ENCODE assay signal across 9 cellular contexts in genomic region chr2:101704816-101705565, GRCh38. TPM values are rescaled to one million over a fixed set of nuclear protein-coding genes. Genes with fewer than 3 reads are reported as not detected.
A peak's percentile ranks its signal among the peaks of the same experiment; 100 is the strongest.
DNase-seq lines count a peak whose midpoint lies in the region; ATAC-seq, FAIRE-seq and TF ChIP-seq lines count a peak whose summit lies in the region.
"Had no signal": no experiment of that assay in that cellular context is flagged by ENCODE, and none has a peak within 500 bp of the region (broad histone marks: within the 10 kb centered on the region; RNA-seq: fewer than 3 reads in every experiment).

No MANE protein-coding gene starts in this region.

- H3K4me3 Mint-ChIP-seq in nephron = no peak overlapping the region

- no peaks in the 10 kb centered on the region for H3K27me3 Mint-ChIP-seq in nephron (ENCODE audit: low read depth)

- no peaks in the 10 kb centered on the region for H3K9me3 Mint-ChIP-seq in nephron

- peak overlapping the region; percentile 70 for H3K4me2 ChIP-seq in BLaER1
- peak overlapping the region; percentile 31 for H3K4me2 ChIP-seq in mammary epithelial cell (ENCODE audit: insufficient read depth, low read depth, low read length)

- peaks cover 56% of the 10 kb centered on the region for H3K36me3 ChIP-seq in BLaER1
- H3K36me3 ChIP-seq in mammary epithelial cell (ENCODE audit: insufficient read depth, low read length) = peaks cover 16% of the 10 kb centered on the region
- no peaks in the 10 kb centered on the region for H3K36me3 ChIP-seq in ascending aorta

- H4K20me1 ChIP-seq in BLaER1 (peaks cover 100% of the 10 kb centered on the region), mammary epithelial cell (ENCODE audit: insufficient read depth, low read length) (peaks cover 2% of the 10 kb centered on the region)

- FAIRE-seq in D721Med (lab: Jason Lieb, UNC) = no peak

- peak overlapping the region in 2 of 3 experiments; percentile 34 to 43 for H3K27ac Mint-ChIP-seq in nephron

- peak; percentile 89 for DNase-seq in LHCN-M2 (ENCODE audit: low read depth)
- no peak for DNase-seq in mammary epithelial cell
- DNase-seq in ascending aorta (ENCODE audit: low spot score in 2 of 2) = no peak
- DNase-seq in D721Med (ENCODE audit: insufficient read length, low spot score) = no peak
- no peak for DNase-seq in stimulated activated CD4-positive, alpha-beta T cell treated with anti-CD3 and anti-CD28 coated beads, Interleukin-15, amount 100 ng/mL, for 24 hours
- DNase-seq: DMS79 treated with DMSO at 0.1 percent for 48 hours had no signal

- in situ Hi-C loops in mammary epithelial cell (cut with MboI; ENCODE audit: low sequenced_read_pairs in 2 of 2) = no loop called here

- peaks cover 57% of the 10 kb centered on the region for H3K4me1 Mint-ChIP-seq in nephron

- CTCF ChIA-PET in mammary epithelial cell (lab: Charles Lee; ENCODE audit: low non-redundant PET) = no interaction called here

- peaks cover 99% of the 10 kb centered on the region for H3K79me2 ChIP-seq in mammary epithelial cell (ENCODE audit: insufficient read depth, low read length)

- no peaks in the 10 kb centered on the region for H3K27me3 ChIP-seq in BLaER1
- no peaks in the 10 kb centered on the region for H3K27me3 ChIP-seq in mammary epithelial cell (ENCODE audit: insufficient read depth, low read length)
- H3K27me3 ChIP-seq in ascending aorta = no peaks in the 10 kb centered on the region

- ATAC-seq in GM21367 (IDR thresholded peaks at IDR 0.05; ENCODE audit: unreplicated experiment) = no peak

- TF ChIP-seq CTCF in mammary epithelial cell (conservative IDR thresholded peaks at IDR 0.05 in 1 of 2, IDR thresholded peaks at IDR 0.05 in 1 of 2; ENCODE audit: extremely low read depth in 1 of 2, insufficient read depth in 1 of 2, low read depth in 1 of 2, low read length in 2 of 2) (no peak), nephron (IDR thresholded peaks at IDR 0.05; ENCODE audit: unreplicated experiment in 3 of 3) (no peak), ascending aorta (IDR thresholded peaks at IDR 0.05) (no peak), D721Med (IDR thresholded peaks at IDR 0.05; ENCODE audit: insufficient read depth, missing control alignments) (no peak)

- no TSS peak for BruUV-seq in mammary epithelial cell (replicated peaks; lab: Mats Ljungman, UMichigan)

- intact Hi-C loops in mammary epithelial cell (cut with micrococcal nuclease) = no loop called here
- intact Hi-C loops in ascending aorta (cut with DNase I) = no loop called here

- dilution Hi-C loops in mammary epithelial cell (cut with HindIII; ENCODE audit: low sequenced_read_pairs) = no loop called here

- H3K4me3 ChIP-seq in BLaER1 (no peak overlapping the region), mammary epithelial cell (replicated peaks in 1 of 3; ENCODE audit: insufficient read depth in 1 of 3, low read depth in 2 of 3, low read length in 3 of 3) (no peak overlapping the region), ascending aorta (no peak overlapping the region)

- peaks cover 53% of the 10 kb centered on the region for H3K36me3 Mint-ChIP-seq in nephron (ENCODE audit: low read depth)

- H3K9ac ChIP-seq in BLaER1 = no peak overlapping the region
- no peak overlapping the region for H3K9ac ChIP-seq in mammary epithelial cell (ENCODE audit: insufficient read depth, low read length)

- peaks cover 11% of the 10 kb centered on the region; the same call in 1 of the 2 replicates for H3K9me3 ChIP-seq in BLaER1
- no peaks in the 10 kb centered on the region for H3K9me3 ChIP-seq in mammary epithelial cell (replicated peaks; ENCODE audit: insufficient read depth, low read length)
- H3K9me3 ChIP-seq in ascending aorta = no peaks in the 10 kb centered on the region

- H3K4me1 ChIP-seq in BLaER1 (peaks cover 99% of the 10 kb centered on the region), mammary epithelial cell (ENCODE audit: insufficient read depth, low read length) (peaks cover 48% of the 10 kb centered on the region), ascending aorta (peaks cover 3 to 61% of the 10 kb centered on the region in 2 donors)

- H2AFZ ChIP-seq in mammary epithelial cell (ENCODE audit: low read depth, low read length) = no peak overlapping the region

- H3K27ac ChIP-seq in BLaER1 (peak overlapping the region; percentile 71; the same call in 1 of the 2 replicates), mammary epithelial cell (ENCODE audit: insufficient read depth, low read depth, low read length) (peak overlapping the region; percentile 28), ascending aorta (peak overlapping the region in 1 of 2 donors; percentile 23)

- WGBS in mammary epithelial cell (ENCODE audit: low coverage, missing lambda C conversion rate) = 82% methylated on average over 3 of the region's 3 CpGs

RNA-seq across cellular contexts. Expression of gene MAP4K4, which starts 7.5 kb away (rescaled TPM):
- total RNA-seq in LHCN-M2 (2014; rRNA removed) (215 and 252 TPM in 2 replicates), mammary epithelial cell (100 to 1,000 TPM in 1 of 2 donors, 10 to 100 TPM in 1; 65.2 to 212 TPM), ascending aorta (48.0 TPM)
- polyA plus RNA-seq in LHCN-M2 (2012) = 114 TPM
- 119 TPM for polyA plus RNA-seq in mammary epithelial cell
- 294 TPM for polyA minus RNA-seq in mammary epithelial cell
